ENCODE assay signal across 2 cellular contexts in the genomic region with DNA sequence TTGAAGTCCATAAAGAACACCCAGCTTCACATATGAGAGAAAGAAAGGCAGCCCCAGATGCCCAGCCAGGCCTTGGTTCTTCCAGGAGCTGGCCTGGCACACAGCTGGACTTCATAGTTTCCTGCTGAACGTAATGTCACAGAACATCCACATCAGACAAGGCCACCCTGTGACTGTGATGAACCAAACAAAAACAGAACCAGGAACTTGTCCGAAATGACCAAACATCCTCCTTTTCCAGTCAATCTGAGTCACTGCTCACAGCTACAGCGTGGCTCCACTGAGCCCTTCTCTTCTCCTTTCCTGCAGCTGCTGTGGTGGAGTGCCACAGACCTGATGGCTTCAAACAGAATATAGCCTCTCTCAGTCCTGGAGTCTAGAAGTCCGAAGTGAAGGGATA.
TF ChIP-seq lines count a peak whose summit lies in the region.

No MANE protein-coding gene starts in this region.

TF ChIP-seq in endothelial cell of umbilical vein, 7 proteins besides CTCF, POLR2A, EP300 and RAD21 (continued from another document):
- TF ChIP-seq JUN (IDR thresholded peaks at IDR 0.05; ENCODE audit: borderline replicate concordance, insufficient read depth, insufficient read length, low read depth), result no peak
TF ChIP-seq in endothelial cell of umbilical vein: peak in this region for 1.

TF ChIP-seq in WTC11, 78 proteins besides CTCF, POLR2A, EP300 and RAD21 (continued from another document):
- TF ChIP-seq JUN (CRISPR knock-in tag; IDR thresholded peaks at IDR 0.05), result no peak
- TF ChIP-seq, protein P1, sequence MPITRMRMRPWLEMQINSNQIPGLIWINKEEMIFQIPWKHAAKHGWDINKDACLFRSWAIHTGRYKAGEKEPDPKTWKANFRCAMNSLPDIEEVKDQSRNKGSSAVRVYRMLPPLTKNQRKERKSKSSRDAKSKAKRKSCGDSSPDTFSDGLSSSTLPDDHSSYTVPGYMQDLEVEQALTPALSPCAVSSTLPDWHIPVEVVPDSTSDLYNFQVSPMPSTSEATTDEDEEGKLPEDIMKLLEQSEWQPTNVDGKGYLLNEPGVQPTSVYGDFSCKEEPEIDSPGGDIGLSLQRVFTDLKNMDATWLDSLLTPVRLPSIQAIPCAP (CRISPR knock-in tag; IDR thresholded peaks at IDR 0.05), result no peak
- TF ChIP-seq NR3C1 (CRISPR knock-in tag; conservative IDR thresholded peaks at IDR 0.05; ENCODE audit: low read depth), result no peak
- TF ChIP-seq ZNF317 (CRISPR knock-in tag; IDR thresholded peaks at IDR 0.05; ENCODE audit: borderline replicate concordance, low read depth), result no peak
